ENCODE assay signal across 21 cellular contexts in the genomic region with DNA sequence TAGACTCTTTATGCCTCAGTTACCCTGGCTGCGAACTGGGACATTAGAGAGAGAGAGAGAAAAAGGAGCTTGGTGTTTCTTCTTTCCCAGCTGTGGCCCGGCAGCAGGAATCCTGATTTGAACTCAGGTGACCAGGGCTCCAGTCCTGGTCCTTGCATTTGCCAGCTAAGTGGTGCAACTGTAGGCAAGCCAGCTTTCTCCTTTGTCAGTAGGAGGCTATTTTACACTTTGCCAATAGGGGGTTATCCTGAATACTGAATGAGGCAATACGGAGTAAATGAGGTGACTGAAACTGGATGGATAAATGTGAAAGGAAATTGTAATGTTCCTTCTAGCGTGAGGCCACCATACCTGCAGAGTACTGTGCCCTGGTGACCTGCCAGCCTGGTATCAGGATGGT. TPM values are rescaled to one million over a fixed set of nuclear protein-coding genes. Genes with fewer than 3 reads are reported as not detected.
"Had no signal": no experiment of that assay in that cellular context is flagged by ENCODE, and none has a peak within 500 bp of the region (broad histone marks: within the 10 kb centered on the region; RNA-seq: fewer than 3 reads in every experiment).

No MANE protein-coding gene starts in this region.

- DNase-seq: activated CD4-positive, CD25-positive, alpha-beta regulatory T cell treated with anti-CD3 and anti-CD28 coated beads, Interleukin-2, amount 50 U/mL, for 72 hours; activated effector memory CD4-positive, alpha-beta T cell treated with anti-CD3 and anti-CD28 coated beads, Interleukin-2, amount 50 U/mL, for 16 hours; activated T-cell treated with anti-CD3 and anti-CD28 coated beads, Interleukin-2, amount 50 U/mL, for 72 hours; effector CD4-positive, alpha-beta T cell; heart left ventricle; mesenchymal stem cell; naive thymus-derived CD4-positive, alpha-beta T cell; pancreas; sigmoid colon; stimulated activated CD4-positive, alpha-beta T cell treated with anti-CD3 and anti-CD28 coated beads, Interleukin-4, amount 100 ng/mL, for 4 hours; T1000 had no signal

- H3K36me3 Mint-ChIP-seq: activated naive CD4-positive, alpha-beta T cell treated with anti-CD3 and anti-CD28 coated beads, Interleukin-2, amount 50 U/mL, for 24 hours; naive thymus-derived CD4-positive, alpha-beta T cell; stimulated activated memory B cell treated with anti-CD40 and anti-IgM and Interleukin-4, amounts not matched to agents 10 μg/mL and 1 μg/mL and 100 μg/mL, for 72 hours had no signal

- H3K4me1 ChIP-seq: pancreas had no signal

- ATAC-seq: activated T-cell treated with anti-CD3 and anti-CD28 coated beads, Interleukin-2, amount 50 U/mL, for 72 hours; gastroesophageal sphincter; heart left ventricle; naive thymus-derived CD4-positive, alpha-beta T cell; pancreas; stimulated activated memory B cell treated with anti-CD40 and anti-IgM and Interleukin-4, amounts not matched to agents 10 μg/mL and 1 μg/mL and 100 μg/mL, for 72 hours had no signal

- H3K4me3 Mint-ChIP-seq: activated naive CD4-positive, alpha-beta T cell treated with anti-CD3 and anti-CD28 coated beads, Interleukin-2, amount 50 U/mL, for 24 hours; activated T-cell treated with anti-CD3 and anti-CD28 coated beads, Interleukin-2, amount 50 U/mL, for 72 hours; naive thymus-derived CD4-positive, alpha-beta T cell; stimulated activated memory B cell treated with anti-CD40 and anti-IgM and Interleukin-4, amounts not matched to agents 10 μg/mL and 1 μg/mL and 100 μg/mL, for 72 hours had no signal

- H3K27ac Mint-ChIP-seq: activated naive CD4-positive, alpha-beta T cell treated with anti-CD3 and anti-CD28 coated beads, Interleukin-2, amount 50 U/mL, for 24 hours; activated T-cell treated with anti-CD3 and anti-CD28 coated beads, Interleukin-2, amount 50 U/mL, for 72 hours; naive thymus-derived CD4-positive, alpha-beta T cell; stimulated activated memory B cell treated with anti-CD40 and anti-IgM and Interleukin-4, amounts not matched to agents 10 μg/mL and 1 μg/mL and 100 μg/mL, for 72 hours had no signal

- H3K4me1 Mint-ChIP-seq: activated naive CD4-positive, alpha-beta T cell treated with anti-CD3 and anti-CD28 coated beads, Interleukin-2, amount 50 U/mL, for 24 hours; naive thymus-derived CD4-positive, alpha-beta T cell had no signal

- H3K36me3 ChIP-seq: ascending aorta, esophagus muscularis mucosa, gastroesophageal sphincter, heart left ventricle, pancreas, sigmoid colon, thoracic aorta had no signal

- H3K27ac ChIP-seq: ascending aorta, esophagus muscularis mucosa, gastroesophageal sphincter, heart left ventricle, pancreas, sigmoid colon, thoracic aorta had no signal

- H3K4me3 ChIP-seq: ascending aorta, esophagus muscularis mucosa, gastroesophageal sphincter, heart left ventricle, pancreas, sigmoid colon, thoracic aorta had no signal

- H3K27me3 ChIP-seq: ascending aorta, esophagus muscularis mucosa, gastroesophageal sphincter, heart left ventricle, pancreas, sigmoid colon had no signal

- H3K9me3 Mint-ChIP-seq: activated naive CD4-positive, alpha-beta T cell treated with anti-CD3 and anti-CD28 coated beads, Interleukin-2, amount 50 U/mL, for 24 hours; activated T-cell treated with anti-CD3 and anti-CD28 coated beads, Interleukin-2, amount 50 U/mL, for 72 hours; naive thymus-derived CD4-positive, alpha-beta T cell; stimulated activated memory B cell treated with anti-CD40 and anti-IgM and Interleukin-4, amounts not matched to agents 10 μg/mL and 1 μg/mL and 100 μg/mL, for 72 hours had no signal

- H3K9me3 ChIP-seq: ascending aorta, esophagus muscularis mucosa, gastroesophageal sphincter, heart left ventricle, pancreas, sigmoid colon, thoracic aorta had no signal

RNA-seq across cellular contexts. Expression of gene KCNA5, which starts 27.8 kb away (rescaled TPM):
- total RNA-seq: activated CD8-positive, alpha-beta memory T cell treated with anti-CD3 and anti-CD28 coated beads for 36 hours; activated T-cell treated with anti-CD3 and anti-CD28 coated beads, Interleukin-2, amount 50 U/mL, for 72 hours; bronchial epithelial cell; endothelial cell of umbilical vein; naive thymus-derived CD4-positive, alpha-beta T cell; T-helper 1 cell treated with Interleukin-12 subunit alpha and Interleukin-12 subunit beta and Interleukin-4 antibody, amounts not matched to agents 30 ng/mL and 1 ng/mL, for 36 hours had no signal
